9 cellular contexts compared by ENCODE assay signal in the genomic region with DNA sequence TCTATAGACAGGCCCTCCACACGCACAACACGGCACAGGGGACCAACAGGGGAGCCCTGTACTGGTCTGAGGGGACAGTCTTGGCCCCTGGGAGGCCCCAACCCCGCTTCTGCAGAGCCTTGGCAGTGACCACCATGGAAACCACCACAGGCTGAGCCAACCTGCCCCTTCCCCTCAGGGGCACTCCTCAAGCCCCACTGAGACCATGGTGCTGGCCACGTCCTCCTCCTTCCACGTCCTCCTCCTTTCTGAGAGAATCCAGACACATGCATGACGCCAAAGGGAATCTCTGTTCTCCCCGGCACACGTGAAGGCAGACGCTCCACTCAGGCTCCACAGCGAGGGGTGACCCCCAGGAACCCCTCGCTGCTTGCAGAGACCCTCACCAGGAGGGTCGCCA. TPM values are rescaled to one million over a fixed set of nuclear protein-coding genes. Genes with fewer than 3 reads are reported as not detected.
A peak's percentile ranks its signal among the peaks of the same experiment; 100 is the strongest.
DNase-seq lines count a peak whose midpoint lies in the region; ATAC-seq and TF ChIP-seq lines count a peak whose summit lies in the region.
"Had no signal": no experiment of that assay in that cellular context is flagged by ENCODE, and none has a peak within 500 bp of the region (broad histone marks: within the 10 kb centered on the region; RNA-seq: fewer than 3 reads in every experiment).

No MANE protein-coding gene starts in this region.

- H3K4me3 Mint-ChIP-seq in activated T-cell treated with anti-CD3 and anti-CD28 coated beads, Interleukin-2, amount 50 U/mL, for 24 hours: peak overlapping the region; percentile 90
- H3K4me3 Mint-ChIP-seq in WTC11: peak overlapping the region; percentile 16

- H3K4me3 ChIP-seq in fibroblast of pulmonary artery (replicated peaks; ENCODE audit: low read depth, low read length) (peak overlapping the region; percentile 74), smooth muscle cell (peak overlapping the region; percentile 94)

- H4K20me1 ChIP-seq in smooth muscle cell (ENCODE audit: low read depth): peaks cover 71% of the 10 kb centered on the region

- CTCF ChIA-PET in WTC11 (lab: Charles Lee): no interaction called here

- H3K27ac ChIP-seq in smooth muscle cell (ENCODE audit: low read depth): peak overlapping the region; percentile 62

- no peaks in the 10 kb centered on the region for H3K9me3 Mint-ChIP-seq in activated T-cell treated with anti-CD3 and anti-CD28 coated beads, Interleukin-2, amount 50 U/mL, for 24 hours
- peaks cover 7% of the 10 kb centered on the region for H3K9me3 Mint-ChIP-seq in WTC11

- POLR2A ChIA-PET in WTC11 (lab: Charles Lee): no interaction called here

- no peak for DNase-seq in activated T-cell treated with anti-CD3 and anti-CD28 coated beads, Interleukin-2, amount 50 U/mL, for 24 hours
- no peak for DNase-seq in activated T-cell treated with anti-CD3 and anti-CD28 coated beads, Interleukin-2, amount 50 U/mL, for 1 hour
- no peak for DNase-seq in WTC11 (ENCODE audit: low spot score)
- no peak for DNase-seq in fibroblast of pulmonary artery (ENCODE audit: low read depth)
- no peak for DNase-seq in smooth muscle cell (lab: John Stamatoyannopoulos, UW; ENCODE audit: unreplicated experiment)
- DNase-seq in NCI-H2227 treated with DMSO at 0.1 percent for 48 hours (lab: John Stamatoyannopoulos, UW): no peak
- DNase-seq in GM13977 (ENCODE audit: low spot score): no peak
- DNase-seq: NCI-H1417 had no signal

- no peaks in the 10 kb centered on the region for H3K36me3 ChIP-seq in smooth muscle cell (ENCODE audit: low read depth)

- H3K36me3 Mint-ChIP-seq in activated T-cell treated with anti-CD3 and anti-CD28 coated beads, Interleukin-2, amount 50 U/mL, for 24 hours (ENCODE audit: low read depth): peaks cover 66% of the 10 kb centered on the region
- H3K36me3 Mint-ChIP-seq in WTC11: peaks cover 58% of the 10 kb centered on the region

- H2AFZ ChIP-seq in smooth muscle cell (ENCODE audit: low read depth): no peak overlapping the region

- H3K27me3 Mint-ChIP-seq in activated T-cell treated with anti-CD3 and anti-CD28 coated beads, Interleukin-2, amount 50 U/mL, for 24 hours: no peaks in the 10 kb centered on the region
- peaks cover 11% of the 10 kb centered on the region for H3K27me3 Mint-ChIP-seq in WTC11 (ENCODE audit: low read depth)

- H3K4me1 ChIP-seq in smooth muscle cell (ENCODE audit: low read depth): peaks cover 14% of the 10 kb centered on the region

- in situ Hi-C loops in GM13977 (cut with MboI; ENCODE audit: low pct_unique_long_range_greater_than_20kb, low sequenced_read_pairs, unreplicated experiment): no loop called here

- peaks cover 73% of the 10 kb centered on the region for H3K79me2 ChIP-seq in smooth muscle cell (ENCODE audit: low read depth)

- no peak for TF ChIP-seq CTCF in WTC11 (IDR thresholded peaks at IDR 0.05)
- no peak for TF ChIP-seq CTCF in fibroblast of pulmonary artery (IDR thresholded peaks at IDR 0.05; ENCODE audit: low read length, missing control alignments)
- no peak for TF ChIP-seq CTCF in smooth muscle cell (IDR thresholded peaks at IDR 0.05; ENCODE audit: borderline replicate concordance, insufficient read depth, poor library complexity, severe bottlenecking)
- no peak for TF ChIP-seq CTCF in GM13977 (IDR thresholded peaks at IDR 0.05; ENCODE audit: extremely low read depth, insufficient read depth, missing control alignments)

- H3K27ac Mint-ChIP-seq in activated T-cell treated with anti-CD3 and anti-CD28 coated beads, Interleukin-2, amount 50 U/mL, for 24 hours: peak overlapping the region; percentile 94
- peak overlapping the region; percentile 86 for H3K27ac Mint-ChIP-seq in WTC11

- peaks cover 66% of the 10 kb centered on the region for H3K4me1 Mint-ChIP-seq in activated T-cell treated with anti-CD3 and anti-CD28 coated beads, Interleukin-2, amount 50 U/mL, for 24 hours (ENCODE audit: low read depth)
- peaks cover 19% of the 10 kb centered on the region for H3K4me1 Mint-ChIP-seq in WTC11

- H3K4me2 ChIP-seq in smooth muscle cell: peak overlapping the region; percentile 85

- H3K27me3 ChIP-seq in smooth muscle cell (ENCODE audit: low read depth): no peaks in the 10 kb centered on the region

- H3F3A ChIP-seq in smooth muscle cell (ENCODE audit: low read depth): no peaks in the 10 kb centered on the region

- H3K9me3 ChIP-seq in smooth muscle cell (replicated peaks; ENCODE audit: low read depth): no peaks in the 10 kb centered on the region

- WGBS in smooth muscle cell (ENCODE audit: low lambda C conversion rate): 80% methylated on average over 12 of the region's 12 CpGs

- H3K9ac ChIP-seq in smooth muscle cell (ENCODE audit: low read depth): peak overlapping the region; percentile 97

- no peak for ATAC-seq in WTC11
- ATAC-seq in HG03442 (IDR thresholded peaks at IDR 0.05; ENCODE audit: unreplicated experiment): no peak

TF ChIP-seq in WTC11, 78 proteins besides CTCF, POLR2A, EP300 and RAD21 (continues in another document):
- TF ChIP-seq SMAD4 (CRISPR knock-in tag; IDR thresholded peaks at IDR 0.05) (no peak), TEAD1 (CRISPR knock-in tag; IDR thresholded peaks at IDR 0.05) (no peak), ARID4B (CRISPR knock-in tag; IDR thresholded peaks at IDR 0.05; ENCODE audit: borderline replicate concordance) (no peak)
- TF ChIP-seq, protein P1, sequence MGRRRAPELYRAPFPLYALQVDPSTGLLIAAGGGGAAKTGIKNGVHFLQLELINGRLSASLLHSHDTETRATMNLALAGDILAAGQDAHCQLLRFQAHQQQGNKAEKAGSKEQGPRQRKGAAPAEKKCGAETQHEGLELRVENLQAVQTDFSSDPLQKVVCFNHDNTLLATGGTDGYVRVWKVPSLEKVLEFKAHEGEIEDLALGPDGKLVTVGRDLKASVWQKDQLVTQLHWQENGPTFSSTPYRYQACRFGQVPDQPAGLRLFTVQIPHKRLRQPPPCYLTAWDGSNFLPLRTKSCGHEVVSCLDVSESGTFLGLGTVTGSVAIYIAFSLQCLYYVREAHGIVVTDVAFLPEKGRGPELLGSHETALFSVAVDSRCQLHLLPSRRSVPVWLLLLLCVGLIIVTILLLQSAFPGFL (CRISPR knock-in tag; IDR thresholded peaks at IDR 0.05; ENCODE audit: borderline replicate concordance): no peak
- TF ChIP-seq, protein P2, sequence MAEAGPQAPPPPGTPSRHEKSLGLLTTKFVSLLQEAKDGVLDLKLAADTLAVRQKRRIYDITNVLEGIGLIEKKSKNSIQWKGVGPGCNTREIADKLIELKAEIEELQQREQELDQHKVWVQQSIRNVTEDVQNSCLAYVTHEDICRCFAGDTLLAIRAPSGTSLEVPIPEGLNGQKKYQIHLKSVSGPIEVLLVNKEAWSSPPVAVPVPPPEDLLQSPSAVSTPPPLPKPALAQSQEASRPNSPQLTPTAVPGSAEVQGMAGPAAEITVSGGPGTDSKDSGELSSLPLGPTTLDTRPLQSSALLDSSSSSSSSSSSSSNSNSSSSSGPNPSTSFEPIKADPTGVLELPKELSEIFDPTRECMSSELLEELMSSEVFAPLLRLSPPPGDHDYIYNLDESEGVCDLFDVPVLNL (CRISPR knock-in tag; IDR thresholded peaks at IDR 0.05; ENCODE audit: borderline replicate concordance, low read depth): no peak
- TF ChIP-seq, protein P3, sequence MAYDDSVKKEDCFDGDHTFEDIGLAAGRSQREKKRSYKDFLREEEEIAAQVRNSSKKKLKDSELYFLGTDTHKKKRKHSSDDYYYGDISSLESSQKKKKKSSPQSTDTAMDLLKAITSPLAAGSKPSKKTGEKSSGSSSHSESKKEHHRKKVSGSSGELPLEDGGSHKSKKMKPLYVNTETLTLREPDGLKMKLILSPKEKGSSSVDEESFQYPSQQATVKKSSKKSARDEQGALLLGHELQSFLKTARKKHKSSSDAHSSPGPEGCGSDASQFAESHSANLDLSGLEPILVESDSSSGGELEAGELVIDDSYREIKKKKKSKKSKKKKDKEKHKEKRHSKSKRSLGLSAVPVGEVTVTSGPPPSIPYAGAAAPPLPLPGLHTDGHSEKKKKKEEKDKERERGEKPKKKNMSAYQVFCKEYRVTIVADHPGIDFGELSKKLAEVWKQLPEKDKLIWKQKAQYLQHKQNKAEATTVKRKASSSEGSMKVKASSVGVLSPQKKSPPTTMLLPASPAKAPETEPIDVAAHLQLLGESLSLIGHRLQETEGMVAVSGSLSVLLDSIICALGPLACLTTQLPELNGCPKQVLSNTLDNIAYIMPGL (CRISPR knock-in tag; IDR thresholded peaks at IDR 0.05): no peak

RNA-seq across cellular contexts. Expression of gene BRD1, which starts 2.7 kb away (rescaled TPM):
- total RNA-seq in WTC11 (2021) (36.4 to 37.9 TPM (median 36.6 TPM) in 3 replicates), smooth muscle cell (18.3 and 20.5 TPM in 2 replicates)
- 15.0 and 21.6 TPM in 2 replicates for polyA plus RNA-seq in smooth muscle cell

RNA-seq across cellular contexts. Expression of gene ZBED4, which starts 28.7 kb away (rescaled TPM):
- total RNA-seq in WTC11 (2021) (24.7 to 29.2 TPM (median 24.8 TPM) in 3 replicates), smooth muscle cell (16.6 and 16.8 TPM in 2 replicates)
- polyA plus RNA-seq in smooth muscle cell: 12.1 and 13.1 TPM in 2 replicates
